In genomic region chr4:4107411-4108107, GRCh38 we compare ENCODE assay signal across 8 cellular contexts.
DNase-seq lines count a peak whose midpoint lies in the region; ATAC-seq and TF ChIP-seq lines count a peak whose summit lies in the region.
"Not testable (repeated sequence)": the region's sequence is repeated elsewhere in the genome, so short reads cannot be mapped to it uniquely, and the experiment has no call there.

No MANE protein-coding gene starts in this region.

- DNase-seq in GM10266 (ENCODE audit: extremely low spot score) (peak; percentile 84), NCI-H1105 treated with DMSO at 0.1 percent for 48 hours (lab: John Stamatoyannopoulos, UW) (peak; percentile 36), lower lobe of right lung (peak; percentile 71), uterus (peak; percentile 14 to 38)
- DNase-seq in activated gamma-delta T cell treated with anti-CD3 and anti-CD28 coated beads, Interleukin-2, amount 50 U/mL, for 16 hours (ENCODE audit: low read depth) = peak; percentile 55
- DNase-seq in stimulated activated CD4-positive, alpha-beta T cell treated with anti-CD3 and anti-CD28 coated beads, Interleukin-15, amount 100 ng/mL, for 1 hour (ENCODE audit: low read depth in 1 of 2, low spot score in 1 of 2) = peak; percentile 48 to 75

- ATAC-seq in esophagus mucosa (peak; percentile 69), lower lobe of right lung (peak; percentile 51 to 83)

- peaks cover 26% of the 10 kb centered on the region for H3K27me3 Mint-ChIP-seq in T-helper 1 cell treated with Interleukin-12 subunit alpha and Interleukin-12 subunit beta and Interleukin-4 antibody, amounts not matched to agents 30 μg/mL and 1 μg/mL, for 36 hours (ENCODE audit: low read depth)

- not testable (repeated sequence) for H3K36me3 Mint-ChIP-seq in T-helper 1 cell treated with Interleukin-12 subunit alpha and Interleukin-12 subunit beta and Interleukin-4 antibody, amounts not matched to agents 30 μg/mL and 1 μg/mL, for 36 hours (ENCODE audit: low read depth)

- peak overlapping the region; percentile 60 for H3K4me3 Mint-ChIP-seq in T-helper 1 cell treated with Interleukin-12 subunit alpha and Interleukin-12 subunit beta and Interleukin-4 antibody, amounts not matched to agents 30 μg/mL and 1 μg/mL, for 36 hours

- not testable (repeated sequence) for H3K4me1 Mint-ChIP-seq in T-helper 1 cell treated with Interleukin-12 subunit alpha and Interleukin-12 subunit beta and Interleukin-4 antibody, amounts not matched to agents 30 μg/mL and 1 μg/mL, for 36 hours (ENCODE audit: low read depth)

- H3K27me3 ChIP-seq in lower lobe of right lung (ENCODE audit: low read depth) = peaks cover 21% of the 10 kb centered on the region
- H3K27me3 ChIP-seq in uterus = not testable (repeated sequence)

- H3K9me3 Mint-ChIP-seq in T-helper 1 cell treated with Interleukin-12 subunit alpha and Interleukin-12 subunit beta and Interleukin-4 antibody, amounts not matched to agents 30 μg/mL and 1 μg/mL, for 36 hours = not testable (repeated sequence)

- H3K27ac ChIP-seq in lower lobe of right lung, uterus: not testable (repeated sequence)

- H3K4me1 ChIP-seq in lower lobe of right lung, uterus: not testable (repeated sequence)

- not testable (repeated sequence) for TF ChIP-seq POLR2A in uterus (IDR thresholded peaks at IDR 0.05)

- TF ChIP-seq CTCF in GM10266 (IDR thresholded peaks at IDR 0.05; ENCODE audit: control insufficient read depth, insufficient read depth, low read depth, missing control alignments) = peak; percentile 92
- TF ChIP-seq CTCF in lower lobe of right lung (IDR thresholded peaks at IDR 0.05) = peak; percentile 68
- peak; percentile 45 to 79 (median 78) for TF ChIP-seq CTCF in uterus (IDR thresholded peaks at IDR 0.05)

- intact Hi-C loops in lower lobe of right lung (cut with DNase I); uterus (cut with DNase I; ENCODE audit: low total_unique reads): not testable (repeated sequence)

- H3K9me3 ChIP-seq in lower lobe of right lung, uterus: not testable (repeated sequence)

- H3K4me3 ChIP-seq in lower lobe of right lung (peak overlapping the region; percentile 50), uterus (peak overlapping the region in 1 of 2 donors; percentile 16)

- H3K27ac Mint-ChIP-seq in T-helper 1 cell treated with Interleukin-12 subunit alpha and Interleukin-12 subunit beta and Interleukin-4 antibody, amounts not matched to agents 30 μg/mL and 1 μg/mL, for 36 hours = peak overlapping the region; percentile 31

- H3K36me3 ChIP-seq in lower lobe of right lung, uterus: not testable (repeated sequence)

Comparison
In these comparisons a context has a peak if more than half of its experiments do, and no peak if none do; other contexts are left out.
1. DNase-seq: peak in every context shown above with its lines; median percentile 84 in GM10266; 71 in lower lobe of right lung; 62 in stimulated activated CD4-positive, alpha-beta T cell treated with anti-CD3 and anti-CD28 coated beads, Interleukin-15, amount 100 ng/mL, for 1 hour; 55 in activated gamma-delta T cell treated with anti-CD3 and anti-CD28 coated beads, Interleukin-2, amount 50 U/mL, for 16 hours; 36 in NCI-H1105 treated with DMSO at 0.1 percent for 48 hours; 26 in uterus.